Comparison of ENCODE assay signal across 10 cellular contexts in the genomic region with DNA sequence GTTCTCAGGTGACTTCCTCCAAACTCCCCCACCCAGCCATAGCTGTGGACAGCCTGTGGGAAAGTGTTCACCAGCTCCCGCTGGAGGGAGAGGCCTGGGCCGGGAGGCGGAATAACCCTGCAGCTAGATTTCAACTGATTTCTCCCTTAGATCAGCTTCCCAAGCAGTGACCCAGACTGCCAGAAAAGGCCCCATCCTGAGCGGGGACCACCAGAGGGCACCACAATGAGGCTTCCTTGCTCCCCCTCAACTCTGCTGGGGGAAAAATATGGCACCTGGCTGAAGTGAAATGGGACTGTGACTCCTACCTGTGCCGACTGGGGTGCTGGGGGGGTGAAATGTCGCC. TPM values are rescaled to one million over a fixed set of nuclear protein-coding genes. Genes with fewer than 3 reads are reported as not detected.
A peak's percentile ranks its signal among the peaks of the same experiment; 100 is the strongest.
DNase-seq lines count a peak whose midpoint lies in the region; TF ChIP-seq lines count a peak whose summit lies in the region.
"Had no signal": no experiment of that assay in that cellular context is flagged by ENCODE, and none has a peak within 500 bp of the region (broad histone marks: within the 10 kb centered on the region; RNA-seq: fewer than 3 reads in every experiment).

No MANE protein-coding gene starts in this region.

- H3K27ac ChIP-seq in WERI-Rb-1: no peak overlapping the region
- no peak overlapping the region for H3K27ac ChIP-seq in hepatocyte
- no peak overlapping the region for H3K27ac ChIP-seq in suprapubic skin

- H3K4me2 ChIP-seq in hepatocyte: peak overlapping the region; percentile 88

- H4K20me1 ChIP-seq in hepatocyte (ENCODE audit: insufficient read depth, poor library complexity, severe bottlenecking): no peaks in the 10 kb centered on the region

- TF ChIP-seq EP300 in suprapubic skin (IDR thresholded peaks at IDR 0.05): no peak

- peak overlapping the region; percentile 11 for H2AFZ ChIP-seq in hepatocyte

- H3K79me2 ChIP-seq in hepatocyte: no peaks in the 10 kb centered on the region

- H3K9me3 ChIP-seq in WERI-Rb-1 (ENCODE audit: severe bottlenecking) (no peaks in the 10 kb centered on the region), hepatocyte (ENCODE audit: low read depth) (no peaks in the 10 kb centered on the region), suprapubic skin (no peaks in the 10 kb centered on the region)

- no peaks in the 10 kb centered on the region for H3K9me2 ChIP-seq in hepatocyte (replicated peaks; ENCODE audit: insufficient read depth)

- no peaks in the 10 kb centered on the region for H3K36me3 ChIP-seq in WERI-Rb-1
- no peaks in the 10 kb centered on the region for H3K36me3 ChIP-seq in hepatocyte (replicated peaks; ENCODE audit: insufficient read depth, low read depth)
- no peaks in the 10 kb centered on the region for H3K36me3 ChIP-seq in suprapubic skin

- H3K4me3 ChIP-seq in WERI-Rb-1 (ENCODE audit: low read depth, low read length) (no peak overlapping the region), hepatocyte (no peak overlapping the region), suprapubic skin (peak overlapping the region; percentile 39)
- H3K4me3 ChIP-seq: lung had no signal

- TF ChIP-seq POLR2A in suprapubic skin (IDR thresholded peaks at IDR 0.05): no peak

- 9% methylated on average over 6 of the region's 6 CpGs for WGBS in hepatocyte (ENCODE audit: low lambda C conversion rate, missing lambda C conversion rate)
- WGBS in suprapubic skin: 44% methylated on average over 6 of the region's 6 CpGs

- TF ChIP-seq CTCF in WERI-Rb-1 (IDR thresholded peaks at IDR 0.05; ENCODE audit: low read depth, low read length): peak; percentile 83
- TF ChIP-seq CTCF in hepatocyte (IDR thresholded peaks at IDR 0.05; ENCODE audit: poor library complexity): peak; percentile 19
- TF ChIP-seq CTCF in suprapubic skin (IDR thresholded peaks at IDR 0.05): no peak

- H3K4me1 ChIP-seq in hepatocyte (ENCODE audit: insufficient read depth) (peaks cover 16% of the 10 kb centered on the region), suprapubic skin (peaks cover 26% of the 10 kb centered on the region)

- DNase-seq in activated CD4-positive, alpha-beta T cell treated with anti-CD3 and anti-CD28 coated beads for 4 hours: peak; percentile 22 to 26
- DNase-seq in activated CD4-positive, alpha-beta T cell treated with anti-CD3 and anti-CD28 coated beads for 1 hour: no peak
- DNase-seq in WERI-Rb-1: peak; percentile 63
- no peak for DNase-seq in hepatocyte (ENCODE audit: low spot score)
- DNase-seq in suprapubic skin (ENCODE audit: low spot score in 2 of 2): no peak
- no peak for DNase-seq in SW 1271 (lab: John Stamatoyannopoulos, UW)
- no peak for DNase-seq in NCI-H1436 (lab: John Stamatoyannopoulos, UW)
- DNase-seq in NCI-H2029 (lab: John Stamatoyannopoulos, UW): no peak

- H3K27me3 ChIP-seq in WERI-Rb-1 (ENCODE audit: insufficient read depth, low read depth, severe bottlenecking) (peaks cover 79% of the 10 kb centered on the region), hepatocyte (peaks cover 100% of the 10 kb centered on the region), suprapubic skin (peaks cover 81% of the 10 kb centered on the region)

RNA-seq across cellular contexts. Expression of a gene that starts 50.8 kb away (rescaled TPM):
- total RNA-seq in hepatocyte (3.3 and 6.3 TPM in 2 replicates), suprapubic skin (10 to 100 TPM in 1 of 4 donors, 1 to 10 TPM in 3; 7.4 to 14.8 (median 8.1) TPM)
- 10.8 and 11.9 TPM in 2 replicates for polyA plus RNA-seq in hepatocyte
- total RNA-seq: T-helper 1 cell treated with Interleukin-12 subunit alpha and Interleukin-12 subunit beta and Interleukin-4 antibody, amounts not matched to agents 30 ng/mL and 1 ng/mL, for 36 hours had no signal
- polyA plus RNA-seq: lung had no signal

Comparison
In these comparisons a context has a peak if more than half of its experiments do, and no peak if none do; other contexts are left out.
1. DNase-seq: peak in activated CD4-positive, alpha-beta T cell treated with anti-CD3 and anti-CD28 coated beads for 4 hours (2 of 2) and WERI-Rb-1 (single experiment); none in activated CD4-positive, alpha-beta T cell treated with anti-CD3 and anti-CD28 coated beads for 1 hour (single experiment), hepatocyte (single experiment), suprapubic skin (0 of 2), SW 1271 (0 of 2), NCI-H1436 (single experiment) and NCI-H2029 (single experiment).
2. CTCF ChIP-seq: peak in WERI-Rb-1 (single experiment) and hepatocyte (single experiment); none in suprapubic skin (0 of 2).